In the genomic region with DNA sequence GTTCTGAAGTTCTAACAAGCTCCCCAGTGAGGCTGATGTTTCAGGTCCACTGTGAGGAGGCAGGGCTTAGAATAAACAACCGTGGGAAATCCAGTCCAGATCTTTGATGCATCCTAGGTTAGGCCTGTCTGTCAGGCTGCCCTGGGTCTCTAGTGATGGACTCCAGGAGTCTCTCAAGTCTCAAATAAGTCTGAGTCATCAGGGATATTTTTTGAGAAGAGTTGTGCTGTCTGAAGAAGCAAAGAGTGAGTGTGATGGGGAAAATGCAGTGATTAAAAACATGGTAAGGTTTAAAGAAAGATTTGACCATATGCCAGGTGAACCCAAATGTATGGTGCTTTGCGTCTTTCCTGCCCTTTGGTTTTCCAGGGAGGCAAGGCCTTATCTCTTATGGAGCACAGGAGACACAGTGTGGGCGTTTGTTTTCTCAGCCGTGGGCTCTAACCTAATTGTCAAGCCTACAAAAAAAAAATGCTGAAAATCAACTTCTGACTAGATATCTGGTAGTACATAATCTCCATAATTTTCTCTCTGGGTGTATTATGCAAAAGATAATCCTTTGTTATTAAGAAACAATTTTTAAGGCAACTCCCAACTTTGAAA, we compare ENCODE assay signal across 10 cellular contexts.
DNase-seq lines count a peak whose midpoint lies in the region; ATAC-seq, FAIRE-seq and TF ChIP-seq lines count a peak whose summit lies in the region.
"Had no signal": no experiment of that assay in that cellular context is flagged by ENCODE, and none has a peak within 500 bp of the region (broad histone marks: within the 10 kb centered on the region; RNA-seq: fewer than 3 reads in every experiment).

No MANE protein-coding gene starts in this region.

- no peak overlapping the region for H2AFZ ChIP-seq in HepG2 (ENCODE audit: low read length)

- no peak for FAIRE-seq in HepG2 (lab: Jason Lieb, UNC)

- H3K9me3 ChIP-seq in HepG2 (ENCODE audit: low read length) (no peaks in the 10 kb centered on the region), stomach smooth muscle (ENCODE audit: control insufficient read depth in 2 of 2, low read length in 2 of 2) (no peaks in the 10 kb centered on the region), aorta (ENCODE audit: control insufficient read depth, low read length) (no peaks in the 10 kb centered on the region)

- BruUV-seq in HepG2 (replicated peaks; lab: Mats Ljungman, UMichigan) = no TSS peak

- H3K4me1 Mint-ChIP-seq in activated naive CD8-positive, alpha-beta T cell treated with anti-CD3 and anti-CD28 coated beads for 36 hours = peaks cover 18% of the 10 kb centered on the region
- H3K4me1 Mint-ChIP-seq in activated naive CD8-positive, alpha-beta T cell treated with anti-CD3 and anti-CD28 coated beads, Interleukin-2, amount 50 U/mL, for 24 hours = peaks cover 12% of the 10 kb centered on the region
- peaks cover 30% of the 10 kb centered on the region for H3K4me1 Mint-ChIP-seq in brain

- no peaks in the 10 kb centered on the region for H3K79me2 ChIP-seq in HepG2 (ENCODE audit: insufficient read depth, low read length)

- H3K27ac ChIP-seq in HepG2 (ENCODE audit: extremely low read length, insufficient read depth, low read length) (no peak overlapping the region), stomach smooth muscle (ENCODE audit: low read length) (peak overlapping the region; percentile 46), aorta (ENCODE audit: low read depth in 1 of 2, low read length in 2 of 2) (no peak overlapping the region)

- H3K27ac Mint-ChIP-seq in activated naive CD8-positive, alpha-beta T cell treated with anti-CD3 and anti-CD28 coated beads for 36 hours = peak overlapping the region; percentile 61
- H3K27ac Mint-ChIP-seq in activated naive CD8-positive, alpha-beta T cell treated with anti-CD3 and anti-CD28 coated beads, Interleukin-2, amount 50 U/mL, for 24 hours = no peak overlapping the region
- peak overlapping the region in 4 of 5 experiments; percentile 10 to 69 (median 33) for H3K27ac Mint-ChIP-seq in brain

- ATAC-seq in activated naive CD8-positive, alpha-beta T cell treated with anti-CD3 and anti-CD28 coated beads, Interleukin-2, amount 50 U/mL, for 24 hours = no peak
- ATAC-seq in HepG2 (no peak), esophagus mucosa (no peak), aorta (ENCODE audit: low FRiP score) (no peak)

- H4K20me1 ChIP-seq in HepG2 (ENCODE audit: insufficient read depth, low read length) = no peaks in the 10 kb centered on the region

- DNase-seq in activated naive CD8-positive, alpha-beta T cell treated with anti-CD3 and anti-CD28 coated beads for 36 hours = no peak
- DNase-seq in activated naive CD8-positive, alpha-beta T cell treated with anti-CD3 and anti-CD28 coated beads, Interleukin-2, amount 50 U/mL, for 24 hours = no peak
- DNase-seq in HepG2 (ENCODE audit: low spot score) (no peak), C1 segment of cervical spinal cord (lab: John Stamatoyannopoulos, UW) (no peak), aorta (no peak)
- DNase-seq: activated CD4-positive, alpha-beta T cell treated with anti-CD3 and anti-CD28 coated beads for 48 hours; DMS79 treated with DMSO at 0.1 percent for 48 hours had no signal

- no peak for TF ChIP-seq POLR2A in HepG2 (IDR thresholded peaks at IDR 0.05; ENCODE audit: insufficient read depth in 1 of 2, low read depth in 2 of 2, low read length in 2 of 2)

- no peak for TF ChIP-seq CTCF in brain (conservative IDR thresholded peaks at IDR 0.05)
- TF ChIP-seq CTCF in HepG2 (CRISPR knock-in tag; IDR thresholded peaks at IDR 0.05) = no peak

- in situ Hi-C loops in HepG2 (cut with HindIII; ENCODE audit: extremely low pct_ligation_motif_present, low pct_unique_long_range_greater_than_20kb) = loop anchor here (10.0 to 25.0 kb wide), 2 partner anchors 251 to 664 kb away; no protein-coding TSS in a partner anchor

- H3K27me3 Mint-ChIP-seq in activated naive CD8-positive, alpha-beta T cell treated with anti-CD3 and anti-CD28 coated beads for 36 hours = no peaks in the 10 kb centered on the region
- H3K27me3 Mint-ChIP-seq in activated naive CD8-positive, alpha-beta T cell treated with anti-CD3 and anti-CD28 coated beads, Interleukin-2, amount 50 U/mL, for 24 hours = no peaks in the 10 kb centered on the region
- peaks cover 7% of the 10 kb centered on the region for H3K27me3 Mint-ChIP-seq in brain

- POLR2A ChIA-PET in HepG2 (lab: Yijun Ruan, JAX) = no interaction called here

- TF ChIP-seq EP300 in HepG2 (IDR thresholded peaks at IDR 0.05; ENCODE audit: low read depth in 2 of 2, low read length in 2 of 2) (no peak), HepG2 (CRISPR knock-in tag; IDR thresholded peaks at IDR 0.05; ENCODE audit: borderline replicate concordance) (no peak)

- H3K4me2 ChIP-seq in HepG2 (ENCODE audit: low read depth, low read length) = no peak overlapping the region

- no peak overlapping the region for H3K9ac ChIP-seq in HepG2 (ENCODE audit: insufficient read depth, low read depth, low read length)
- H3K9ac ChIP-seq in stomach smooth muscle (ENCODE audit: low read length in 2 of 2) = no peak overlapping the region

- no peak overlapping the region for H3K4me3 Mint-ChIP-seq in activated naive CD8-positive, alpha-beta T cell treated with anti-CD3 and anti-CD28 coated beads for 36 hours
- H3K4me3 Mint-ChIP-seq in activated naive CD8-positive, alpha-beta T cell treated with anti-CD3 and anti-CD28 coated beads, Interleukin-2, amount 50 U/mL, for 24 hours = no peak overlapping the region
- peak overlapping the region in 1 of 5 experiments; percentile 13 for H3K4me3 Mint-ChIP-seq in brain

- no peak for TF ChIP-seq RAD21 in HepG2 (CRISPR knock-in tag; IDR thresholded peaks at IDR 0.05)

- intact Hi-C loops in HepG2 (cut with micrococcal nuclease; ENCODE audit: unreplicated experiment) = no loop called here
- intact Hi-C loops in aorta (cut with DNase I) = loop anchor here (5.0 to 10.0 kb wide), 6 partner anchors 116 to 671 kb away; no protein-coding TSS in a partner anchor

- no peak overlapping the region for H3K4me3 ChIP-seq in HepG2 (replicated peaks in 1 of 3; ENCODE audit: insufficient read depth in 1 of 3, low read depth in 2 of 3, low read length in 3 of 3)
- no peak overlapping the region for H3K4me3 ChIP-seq in stomach smooth muscle (ENCODE audit: low read length in 2 of 2)
- H3K4me3 ChIP-seq in aorta (ENCODE audit: low read length in 2 of 2) = no peak overlapping the region

- 0 out of 5 replicates have a peak, but pooled peaks cover 0 to 2% of the 10 kb centered on the region in 2 experiments for H3K36me3 ChIP-seq in HepG2 (replicated peaks in 1 of 2; ENCODE audit: control insufficient read depth in 1 of 2, insufficient read depth in 2 of 2, low read length in 2 of 2)
- H3K36me3 ChIP-seq in stomach smooth muscle (ENCODE audit: control insufficient read depth in 2 of 2, insufficient read depth in 2 of 2, low read length in 2 of 2) = peaks cover 5% of the 10 kb centered on the region in 2 donors
- H3K36me3 ChIP-seq in aorta (ENCODE audit: control insufficient read depth in 1 of 2, insufficient read depth in 2 of 2, low read length in 1 of 2) = peaks cover 0 to 3% of the 10 kb centered on the region in 2 donors

- peaks cover 20% of the 10 kb centered on the region for H3K36me3 Mint-ChIP-seq in activated naive CD8-positive, alpha-beta T cell treated with anti-CD3 and anti-CD28 coated beads for 36 hours
- H3K36me3 Mint-ChIP-seq in activated naive CD8-positive, alpha-beta T cell treated with anti-CD3 and anti-CD28 coated beads, Interleukin-2, amount 50 U/mL, for 24 hours (ENCODE audit: low read depth) = peaks cover 18% of the 10 kb centered on the region
- H3K36me3 Mint-ChIP-seq in brain = peaks cover 7% of the 10 kb centered on the region

- WGBS in HepG2 (ENCODE audit: low lambda C conversion rate) = 68% methylated on average over 4 of the region's 4 CpGs
- WGBS in aorta, 2 donors = 42 to 44% methylated on average over 4 of the region's 4 CpGs

- CTCF ChIA-PET in HepG2 (lab: Yijun Ruan, JAX; ENCODE audit: low intra/inter-chr PET ratio, low total read pairs) = interaction anchor here (1.4 to 2.0 kb wide), 2 partner anchors 119 to 670 kb away, joined by 15 to 20 read pairs; no protein-coding TSS in a partner anchor

- H3K9me3 Mint-ChIP-seq in activated naive CD8-positive, alpha-beta T cell treated with anti-CD3 and anti-CD28 coated beads for 36 hours = no peaks in the 10 kb centered on the region
- no peaks in the 10 kb centered on the region for H3K9me3 Mint-ChIP-seq in activated naive CD8-positive, alpha-beta T cell treated with anti-CD3 and anti-CD28 coated beads, Interleukin-2, amount 50 U/mL, for 24 hours
- H3K9me3 Mint-ChIP-seq in brain = no peaks in the 10 kb centered on the region

- H3K27me3 ChIP-seq in HepG2 (ENCODE audit: control insufficient read depth in 1 of 2, insufficient read depth in 2 of 2, low read length in 2 of 2) (no peaks in the 10 kb centered on the region), stomach smooth muscle (ENCODE audit: control insufficient read depth in 1 of 2, insufficient read depth in 2 of 2, low read length in 2 of 2) (no peaks in the 10 kb centered on the region), aorta (ENCODE audit: control insufficient read depth in 1 of 2, insufficient read depth in 2 of 2, low read length in 1 of 2) (no peaks in the 10 kb centered on the region)

- H3K4me1 ChIP-seq in HepG2 (ENCODE audit: insufficient read depth, low read length) (peaks cover 46% of the 10 kb centered on the region), stomach smooth muscle (ENCODE audit: control insufficient read depth, insufficient read depth, low read length) (peaks cover 38% of the 10 kb centered on the region), aorta (ENCODE audit: control insufficient read depth in 1 of 2, insufficient read depth in 2 of 2, low read length in 2 of 2) (no peaks in the 10 kb centered on the region)
